13 cellular contexts compared by ENCODE assay signal in the genomic region with DNA sequence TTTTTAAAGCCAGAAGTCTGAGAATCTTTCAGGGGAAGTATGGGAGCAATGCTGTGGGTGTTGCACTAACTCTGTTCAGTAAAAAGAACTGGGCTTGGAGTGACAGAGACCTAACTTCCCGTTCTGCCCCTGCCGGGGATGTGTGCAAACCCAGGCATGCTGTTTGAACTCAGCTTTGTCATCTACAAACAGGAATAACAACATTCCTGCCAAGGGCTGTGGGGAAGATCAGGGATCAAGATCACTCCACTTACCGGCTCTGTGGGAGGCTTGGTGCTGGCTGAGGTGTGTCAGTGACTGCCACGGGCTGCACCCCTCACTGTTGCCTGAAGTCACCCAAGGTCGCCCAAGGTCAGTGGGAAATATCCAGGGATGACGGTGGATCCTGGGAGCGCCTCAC. TPM values are rescaled to one million over a fixed set of nuclear protein-coding genes. Genes with fewer than 3 reads are reported as not detected.
DNase-seq lines count a peak whose midpoint lies in the region; ATAC-seq and TF ChIP-seq lines count a peak whose summit lies in the region.
"Had no signal": no experiment of that assay in that cellular context is flagged by ENCODE, and none has a peak within 500 bp of the region (broad histone marks: within the 10 kb centered on the region; RNA-seq: fewer than 3 reads in every experiment).

No MANE protein-coding gene starts in this region.

- TF ChIP-seq CTCF in Calu3 (IDR thresholded peaks at IDR 0.05; ENCODE audit: unreplicated experiment) (no peak), epithelial cell of esophagus (IDR thresholded peaks at IDR 0.05; ENCODE audit: insufficient read depth, low read depth, low read length, missing control alignments) (peak; percentile 47), mesothelial cell of epicardium (IDR thresholded peaks at IDR 0.05; ENCODE audit: unreplicated experiment) (no peak)

- H3K4me3 Mint-ChIP-seq in Calu3 (ENCODE audit: low read depth, unreplicated experiment) (peak overlapping the region; percentile 21), mesothelial cell of epicardium (peak overlapping the region; percentile 22)
- H3K4me3 Mint-ChIP-seq: activated naive CD4-positive, alpha-beta T cell treated with anti-CD3 and anti-CD28 coated beads, Interleukin-2, amount 10 ng/mL, durations not matched to agents 7 days and 5 days had no signal

- no peak overlapping the region for H3K4me3 ChIP-seq in epithelial cell of esophagus (ENCODE audit: low read length)
- H3K4me3 ChIP-seq: tibial artery had no signal

- intact Hi-C loops in Calu3 (cut with micrococcal nuclease; ENCODE audit: unreplicated experiment), result no loop called here

- H3K36me3 Mint-ChIP-seq in Calu3 (ENCODE audit: insufficient read depth, unreplicated experiment) (no peaks in the 10 kb centered on the region), mesothelial cell of epicardium (peaks cover 11% of the 10 kb centered on the region)
- H3K36me3 Mint-ChIP-seq: activated naive CD4-positive, alpha-beta T cell treated with anti-CD3 and anti-CD28 coated beads, Interleukin-2, amount 10 ng/mL, durations not matched to agents 7 days and 5 days had no signal

- no peaks in the 10 kb centered on the region for H3K4me1 Mint-ChIP-seq in Calu3 (ENCODE audit: low read depth, unreplicated experiment)
- H3K4me1 Mint-ChIP-seq in mesothelial cell of epicardium, result peaks cover 16% of the 10 kb centered on the region
- H3K4me1 Mint-ChIP-seq: activated naive CD4-positive, alpha-beta T cell treated with anti-CD3 and anti-CD28 coated beads, Interleukin-2, amount 10 ng/mL, durations not matched to agents 7 days and 5 days had no signal

- H3K27ac Mint-ChIP-seq in Calu3 (ENCODE audit: unreplicated experiment) (peak overlapping the region; percentile 27), mesothelial cell of epicardium (peak overlapping the region; percentile 98)
- H3K27ac Mint-ChIP-seq: activated naive CD4-positive, alpha-beta T cell treated with anti-CD3 and anti-CD28 coated beads, Interleukin-2, amount 10 ng/mL, durations not matched to agents 7 days and 5 days had no signal

- CTCF ChIA-PET in Calu3 (lab: Charles Lee), result interaction anchor here (1.0 to 1.4 kb wide), 3 partner anchors 11 to 963 kb away, joined by 3 to 9 read pairs (median 4); no protein-coding TSS in a partner anchor

- BruUV-seq in Calu3 (replicated peaks; lab: Mats Ljungman, UMichigan), result no TSS peak

- ATAC-seq in HG02973 (IDR thresholded peaks at IDR 0.05; ENCODE audit: unreplicated experiment) (no peak), HG02885 (IDR thresholded peaks at IDR 0.05; ENCODE audit: poor library complexity, unreplicated experiment) (no peak)

- peaks cover 20% of the 10 kb centered on the region for H3K27me3 Mint-ChIP-seq in Calu3 (ENCODE audit: unreplicated experiment)
- H3K27me3 Mint-ChIP-seq in mesothelial cell of epicardium (ENCODE audit: low read depth), result peaks cover 7% of the 10 kb centered on the region

- H3K9me3 Mint-ChIP-seq in Calu3 (ENCODE audit: low read depth, unreplicated experiment), result no peaks in the 10 kb centered on the region
- peaks cover 22% of the 10 kb centered on the region for H3K9me3 Mint-ChIP-seq in mesothelial cell of epicardium

- peak; percentile 76 for DNase-seq in Calu3
- DNase-seq in MV-4-11 (lab: John Stamatoyannopoulos, UW), result peak; percentile 43
- DNase-seq in epithelial cell of esophagus (ENCODE audit: low read depth), result peak; percentile 98
- peak in 1 of 2 experiments; percentile 56 for DNase-seq in mesothelial cell of epicardium (ENCODE audit: low spot score in 2 of 2, unreplicated experiment in 2 of 2)
- DNase-seq in NCI-H1092 (lab: John Stamatoyannopoulos, UW), result no peak
- DNase-seq in C1 segment of cervical spinal cord (lab: John Stamatoyannopoulos, UW), result no peak
- DNase-seq: activated naive CD4-positive, alpha-beta T cell treated with anti-CD3 and anti-CD28 coated beads, Interleukin-2, amount 10 ng/mL, durations not matched to agents 7 days and 5 days; NCI-H1436; stimulated activated CD4-positive, alpha-beta T cell treated with anti-CD3 and anti-CD28 coated beads, Interleukin-12 subunit alpha, Interleukin-12 subunit beta, amount 100 ng/mL, for 4 hours; tibial artery had no signal

RNA-seq across cellular contexts. Expression of gene DRGX, which starts 23.1 kb away (rescaled TPM):
- total RNA-seq in Calu3 (2022), result not detected in 2 replicates
- not detected in 3 replicates for total RNA-seq in mesothelial cell of epicardium
- total RNA-seq: lower leg skin had no signal

Comparison
In these comparisons a context has a peak if more than half of its experiments do, and no peak if none do; other contexts are left out.
1. DNase-seq: peak in Calu3 (single experiment), MV-4-11 (single experiment) and epithelial cell of esophagus (single experiment); none in NCI-H1092 (single experiment) and C1 segment of cervical spinal cord (0 of 14).